ENCODE assay signal across 1 cellular context in the genomic region with DNA sequence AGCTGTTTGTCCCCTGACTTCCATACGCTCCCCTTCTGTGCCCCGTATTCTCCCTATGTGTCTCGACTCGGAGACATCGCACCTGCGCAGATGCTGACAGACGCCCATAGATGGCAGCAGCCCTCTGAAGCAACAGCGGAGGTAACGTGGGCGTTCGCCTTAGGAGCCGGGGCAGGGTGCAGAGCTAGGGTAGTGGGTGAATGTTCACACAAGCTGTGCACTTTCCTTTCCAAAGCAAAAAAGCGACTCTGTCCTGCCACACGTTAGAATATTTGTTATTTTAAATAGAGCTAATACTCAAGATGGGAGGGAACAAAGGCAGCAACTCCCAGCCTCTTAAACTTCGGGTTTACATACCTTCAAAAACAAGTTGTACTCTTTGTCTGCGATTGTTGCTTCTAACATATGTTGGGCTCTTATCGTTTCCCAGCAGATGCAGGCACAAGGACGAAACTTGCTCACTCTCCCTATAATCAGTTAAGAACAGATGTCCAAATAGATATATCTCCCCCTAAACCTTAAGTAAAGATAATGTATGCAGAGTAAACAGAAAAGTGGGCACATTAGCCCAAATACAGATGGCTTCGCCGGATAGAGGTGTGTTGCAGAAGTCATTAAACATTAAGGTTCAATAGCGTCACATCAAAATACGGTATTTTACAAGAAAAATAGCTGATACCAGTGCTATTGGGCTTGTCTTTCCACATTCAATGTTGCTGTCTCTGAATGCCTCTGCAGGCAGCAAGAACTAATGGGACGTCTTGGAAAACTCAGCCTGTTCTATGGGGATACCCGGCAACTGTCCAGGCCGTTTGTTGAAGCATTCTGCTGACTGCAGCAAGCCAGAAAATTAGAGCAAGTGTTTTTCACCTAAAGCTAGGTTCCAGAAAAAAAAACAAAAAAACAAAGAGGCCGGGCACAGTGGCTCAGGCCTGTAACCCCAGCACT.
TF ChIP-seq lines count a peak whose summit lies in the region.

No MANE protein-coding gene starts in this region.

TF ChIP-seq in A549, 52 proteins besides CTCF, POLR2A, EP300 and RAD21 (continued from another document):
- TF ChIP-seq, protein P1, sequence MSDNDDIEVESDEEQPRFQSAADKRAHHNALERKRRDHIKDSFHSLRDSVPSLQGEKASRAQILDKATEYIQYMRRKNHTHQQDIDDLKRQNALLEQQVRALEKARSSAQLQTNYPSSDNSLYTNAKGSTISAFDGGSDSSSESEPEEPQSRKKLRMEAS (IDR thresholded peaks at IDR 0.05), result peak; percentile 42; the same call in 1 of the 2 replicates
- no peak for TF ChIP-seq HDAC2 (IDR thresholded peaks at IDR 0.05)
- no peak for TF ChIP-seq RARB (CRISPR knock-in tag; IDR thresholded peaks at IDR 0.05)
- TF ChIP-seq, protein P2, sequence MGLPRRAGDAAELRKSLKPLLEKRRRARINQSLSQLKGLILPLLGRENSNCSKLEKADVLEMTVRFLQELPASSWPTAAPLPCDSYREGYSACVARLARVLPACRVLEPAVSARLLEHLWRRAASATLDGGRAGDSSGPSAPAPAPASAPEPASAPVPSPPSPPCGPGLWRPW (IDR thresholded peaks at IDR 0.05), result no peak
- peak in 1 of 2 experiments; percentile 41; a peak in 2 of 4 replicates for TF ChIP-seq CEBPB (IDR thresholded peaks at IDR 0.05)
- TF ChIP-seq, protein P3, sequence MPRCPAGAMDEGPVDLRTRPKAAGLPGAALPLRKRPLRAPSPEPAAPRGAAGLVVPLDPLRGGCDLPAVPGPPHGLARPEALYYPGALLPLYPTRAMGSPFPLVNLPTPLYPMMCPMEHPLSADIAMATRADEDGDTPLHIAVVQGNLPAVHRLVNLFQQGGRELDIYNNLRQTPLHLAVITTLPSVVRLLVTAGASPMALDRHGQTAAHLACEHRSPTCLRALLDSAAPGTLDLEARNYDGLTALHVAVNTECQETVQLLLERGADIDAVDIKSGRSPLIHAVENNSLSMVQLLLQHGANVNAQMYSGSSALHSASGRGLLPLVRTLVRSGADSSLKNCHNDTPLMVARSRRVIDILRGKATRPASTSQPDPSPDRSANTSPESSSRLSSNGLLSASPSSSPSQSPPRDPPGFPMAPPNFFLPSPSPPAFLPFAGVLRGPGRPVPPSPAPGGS (IDR thresholded peaks at IDR 0.05), result no peak
- peak; percentile 71 for TF ChIP-seq SMC3 (IDR thresholded peaks at IDR 0.05)
- TF ChIP-seq HOXA7 (CRISPR knock-in tag; IDR thresholded peaks at IDR 0.05), result no peak
- TF ChIP-seq CBX2 (IDR thresholded peaks at IDR 0.05; ENCODE audit: borderline replicate concordance, low read depth), result no peak
- no peak for TF ChIP-seq POLR2AphosphoS2 (conservative IDR thresholded peaks at IDR 0.05; ENCODE audit: low read length)
